Comparison of ENCODE assay signal across 2 cellular contexts in the genomic region with DNA sequence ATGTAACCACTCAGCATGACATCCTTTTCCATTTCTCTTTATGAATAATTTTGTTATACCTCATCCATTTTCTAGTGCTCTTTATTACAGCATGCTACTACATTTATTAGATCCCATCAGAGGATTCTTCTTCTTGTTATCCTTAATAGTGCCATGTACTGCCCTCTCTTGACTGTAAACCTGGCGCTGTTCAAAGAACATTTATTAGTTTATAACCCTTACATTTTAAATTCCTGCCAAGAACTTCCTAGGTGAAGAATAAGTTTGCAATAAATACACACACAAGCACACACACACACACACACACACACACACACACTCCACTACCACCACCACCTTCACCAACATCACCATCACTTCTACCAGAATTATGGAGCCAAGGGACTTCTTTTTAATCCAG.
TF ChIP-seq lines count a peak whose summit lies in the region.

No MANE protein-coding gene starts in this region.

TF ChIP-seq in SK-N-SH, 30 proteins besides CTCF, POLR2A, EP300 and RAD21 (continued from another document):
- TF ChIP-seq, protein P1, sequence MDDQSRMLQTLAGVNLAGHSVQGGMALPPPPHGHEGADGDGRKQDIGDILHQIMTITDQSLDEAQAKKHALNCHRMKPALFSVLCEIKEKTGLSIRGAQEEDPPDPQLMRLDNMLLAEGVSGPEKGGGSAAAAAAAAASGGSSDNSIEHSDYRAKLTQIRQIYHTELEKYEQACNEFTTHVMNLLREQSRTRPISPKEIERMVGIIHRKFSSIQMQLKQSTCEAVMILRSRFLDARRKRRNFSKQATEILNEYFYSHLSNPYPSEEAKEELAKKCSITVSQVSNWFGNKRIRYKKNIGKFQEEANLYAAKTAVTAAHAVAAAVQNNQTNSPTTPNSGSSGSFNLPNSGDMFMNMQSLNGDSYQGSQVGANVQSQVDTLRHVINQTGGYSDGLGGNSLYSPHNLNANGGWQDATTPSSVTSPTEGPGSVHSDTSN (IDR thresholded peaks at IDR 0.05): no peak
- TF ChIP-seq, protein P2, sequence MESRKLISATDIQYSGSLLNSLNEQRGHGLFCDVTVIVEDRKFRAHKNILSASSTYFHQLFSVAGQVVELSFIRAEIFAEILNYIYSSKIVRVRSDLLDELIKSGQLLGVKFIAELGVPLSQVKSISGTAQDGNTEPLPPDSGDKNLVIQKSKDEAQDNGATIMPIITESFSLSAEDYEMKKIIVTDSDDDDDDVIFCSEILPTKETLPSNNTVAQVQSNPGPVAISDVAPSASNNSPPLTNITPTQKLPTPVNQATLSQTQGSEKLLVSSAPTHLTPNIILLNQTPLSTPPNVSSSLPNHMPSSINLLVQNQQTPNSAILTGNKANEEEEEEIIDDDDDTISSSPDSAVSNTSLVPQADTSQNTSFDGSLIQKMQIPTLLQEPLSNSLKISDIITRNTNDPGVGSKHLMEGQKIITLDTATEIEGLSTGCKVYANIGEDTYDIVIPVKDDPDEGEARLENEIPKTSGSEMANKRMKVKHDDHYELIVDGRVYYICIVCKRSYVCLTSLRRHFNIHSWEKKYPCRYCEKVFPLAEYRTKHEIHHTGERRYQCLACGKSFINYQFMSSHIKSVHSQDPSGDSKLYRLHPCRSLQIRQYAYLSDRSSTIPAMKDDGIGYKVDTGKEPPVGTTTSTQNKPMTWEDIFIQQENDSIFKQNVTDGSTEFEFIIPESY (IDR thresholded peaks at IDR 0.05; ENCODE audit: borderline replicate concordance, low read depth): no peak
- TF ChIP-seq, protein P3, sequence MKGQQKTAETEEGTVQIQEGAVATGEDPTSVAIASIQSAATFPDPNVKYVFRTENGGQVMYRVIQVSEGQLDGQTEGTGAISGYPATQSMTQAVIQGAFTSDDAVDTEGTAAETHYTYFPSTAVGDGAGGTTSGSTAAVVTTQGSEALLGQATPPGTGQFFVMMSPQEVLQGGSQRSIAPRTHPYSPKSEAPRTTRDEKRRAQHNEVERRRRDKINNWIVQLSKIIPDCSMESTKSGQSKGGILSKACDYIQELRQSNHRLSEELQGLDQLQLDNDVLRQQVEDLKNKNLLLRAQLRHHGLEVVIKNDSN (IDR thresholded peaks at IDR 0.05; ENCODE audit: borderline replicate concordance, low read depth): no peak
- TF ChIP-seq FOXJ3 (CRISPR knock-in tag; IDR thresholded peaks at IDR 0.05): no peak
- TF ChIP-seq, protein P4, sequence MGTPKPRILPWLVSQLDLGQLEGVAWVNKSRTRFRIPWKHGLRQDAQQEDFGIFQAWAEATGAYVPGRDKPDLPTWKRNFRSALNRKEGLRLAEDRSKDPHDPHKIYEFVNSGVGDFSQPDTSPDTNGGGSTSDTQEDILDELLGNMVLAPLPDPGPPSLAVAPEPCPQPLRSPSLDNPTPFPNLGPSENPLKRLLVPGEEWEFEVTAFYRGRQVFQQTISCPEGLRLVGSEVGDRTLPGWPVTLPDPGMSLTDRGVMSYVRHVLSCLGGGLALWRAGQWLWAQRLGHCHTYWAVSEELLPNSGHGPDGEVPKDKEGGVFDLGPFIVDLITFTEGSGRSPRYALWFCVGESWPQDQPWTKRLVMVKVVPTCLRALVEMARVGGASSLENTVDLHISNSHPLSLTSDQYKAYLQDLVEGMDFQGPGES (IDR thresholded peaks at IDR 0.05; ENCODE audit: low read depth, low read length): no peak
- no peak for TF ChIP-seq MXI1 (IDR thresholded peaks at IDR 0.05; ENCODE audit: low read depth, low read length)
- TF ChIP-seq NFIC (IDR thresholded peaks at IDR 0.05; ENCODE audit: borderline replicate concordance): no peak
- no peak for TF ChIP-seq NRF1 (IDR thresholded peaks at IDR 0.05; ENCODE audit: low read depth, low read length)
- TF ChIP-seq, protein P5, sequence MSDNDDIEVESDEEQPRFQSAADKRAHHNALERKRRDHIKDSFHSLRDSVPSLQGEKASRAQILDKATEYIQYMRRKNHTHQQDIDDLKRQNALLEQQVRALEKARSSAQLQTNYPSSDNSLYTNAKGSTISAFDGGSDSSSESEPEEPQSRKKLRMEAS (IDR thresholded peaks at IDR 0.05; ENCODE audit: low read depth): no peak
- TF ChIP-seq CHD2 (IDR thresholded peaks at IDR 0.05; ENCODE audit: low read length, partially characterized antibody): no peak
- no peak for TF ChIP-seq RFX5 (IDR thresholded peaks at IDR 0.05; ENCODE audit: low read length)
- no peak for TF ChIP-seq GABPA (IDR thresholded peaks at IDR 0.05; ENCODE audit: low read depth)
- TF ChIP-seq, protein P6, sequence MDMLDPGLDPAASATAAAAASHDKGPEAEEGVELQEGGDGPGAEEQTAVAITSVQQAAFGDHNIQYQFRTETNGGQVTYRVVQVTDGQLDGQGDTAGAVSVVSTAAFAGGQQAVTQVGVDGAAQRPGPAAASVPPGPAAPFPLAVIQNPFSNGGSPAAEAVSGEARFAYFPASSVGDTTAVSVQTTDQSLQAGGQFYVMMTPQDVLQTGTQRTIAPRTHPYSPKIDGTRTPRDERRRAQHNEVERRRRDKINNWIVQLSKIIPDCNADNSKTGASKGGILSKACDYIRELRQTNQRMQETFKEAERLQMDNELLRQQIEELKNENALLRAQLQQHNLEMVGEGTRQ (IDR thresholded peaks at IDR 0.05; ENCODE audit: borderline replicate concordance, low read depth, low read length): no peak

TF ChIP-seq in SK-N-SH treated with all-trans-retinoic acid at 6 μM for 48 hours, 23 proteins besides CTCF, POLR2A, EP300 and RAD21 (continued from another document):
- TF ChIP-seq, protein P7, sequence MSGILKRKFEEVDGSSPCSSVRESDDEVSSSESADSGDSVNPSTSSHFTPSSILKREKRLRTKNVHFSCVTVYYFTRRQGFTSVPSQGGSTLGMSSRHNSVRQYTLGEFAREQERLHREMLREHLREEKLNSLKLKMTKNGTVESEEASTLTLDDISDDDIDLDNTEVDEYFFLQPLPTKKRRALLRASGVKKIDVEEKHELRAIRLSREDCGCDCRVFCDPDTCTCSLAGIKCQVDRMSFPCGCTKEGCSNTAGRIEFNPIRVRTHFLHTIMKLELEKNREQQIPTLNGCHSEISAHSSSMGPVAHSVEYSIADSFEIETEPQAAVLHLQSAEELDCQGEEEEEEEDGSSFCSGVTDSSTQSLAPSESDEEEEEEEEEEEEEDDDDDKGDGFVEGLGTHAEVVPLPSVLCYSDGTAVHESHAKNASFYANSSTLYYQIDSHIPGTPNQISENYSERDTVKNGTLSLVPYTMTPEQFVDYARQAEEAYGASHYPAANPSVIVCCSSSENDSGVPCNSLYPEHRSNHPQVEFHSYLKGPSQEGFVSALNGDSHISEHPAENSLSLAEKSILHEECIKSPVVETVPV (CRISPR knock-in tag; IDR thresholded peaks at IDR 0.05): no peak
- TF ChIP-seq GLIS3 (CRISPR knock-in tag; IDR thresholded peaks at IDR 0.05) (no peak), ZFP3 (CRISPR knock-in tag; IDR thresholded peaks at IDR 0.05) (no peak), ARNTL (CRISPR knock-in tag; IDR thresholded peaks at IDR 0.05; ENCODE audit: borderline replicate concordance, low read depth) (no peak), TOX (CRISPR knock-in tag; IDR thresholded peaks at IDR 0.05; ENCODE audit: borderline replicate concordance) (no peak), ISL1 (CRISPR knock-in tag; IDR thresholded peaks at IDR 0.05) (no peak), RARB (CRISPR knock-in tag; IDR thresholded peaks at IDR 0.05) (no peak), PPARA (CRISPR knock-in tag; IDR thresholded peaks at IDR 0.05; ENCODE audit: borderline replicate concordance) (no peak)
- TF ChIP-seq, protein P8, sequence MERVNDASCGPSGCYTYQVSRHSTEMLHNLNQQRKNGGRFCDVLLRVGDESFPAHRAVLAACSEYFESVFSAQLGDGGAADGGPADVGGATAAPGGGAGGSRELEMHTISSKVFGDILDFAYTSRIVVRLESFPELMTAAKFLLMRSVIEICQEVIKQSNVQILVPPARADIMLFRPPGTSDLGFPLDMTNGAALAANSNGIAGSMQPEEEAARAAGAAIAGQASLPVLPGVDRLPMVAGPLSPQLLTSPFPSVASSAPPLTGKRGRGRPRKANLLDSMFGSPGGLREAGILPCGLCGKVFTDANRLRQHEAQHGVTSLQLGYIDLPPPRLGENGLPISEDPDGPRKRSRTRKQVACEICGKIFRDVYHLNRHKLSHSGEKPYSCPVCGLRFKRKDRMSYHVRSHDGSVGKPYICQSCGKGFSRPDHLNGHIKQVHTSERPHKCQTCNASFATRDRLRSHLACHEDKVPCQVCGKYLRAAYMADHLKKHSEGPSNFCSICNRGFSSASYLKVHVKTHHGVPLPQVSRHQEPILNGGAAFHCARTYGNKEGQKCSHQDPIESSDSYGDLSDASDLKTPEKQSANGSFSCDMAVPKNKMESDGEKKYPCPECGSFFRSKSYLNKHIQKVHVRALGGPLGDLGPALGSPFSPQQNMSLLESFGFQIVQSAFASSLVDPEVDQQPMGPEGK (CRISPR knock-in tag; IDR thresholded peaks at IDR 0.05; ENCODE audit: borderline replicate concordance): no peak
- TF ChIP-seq, protein P9, sequence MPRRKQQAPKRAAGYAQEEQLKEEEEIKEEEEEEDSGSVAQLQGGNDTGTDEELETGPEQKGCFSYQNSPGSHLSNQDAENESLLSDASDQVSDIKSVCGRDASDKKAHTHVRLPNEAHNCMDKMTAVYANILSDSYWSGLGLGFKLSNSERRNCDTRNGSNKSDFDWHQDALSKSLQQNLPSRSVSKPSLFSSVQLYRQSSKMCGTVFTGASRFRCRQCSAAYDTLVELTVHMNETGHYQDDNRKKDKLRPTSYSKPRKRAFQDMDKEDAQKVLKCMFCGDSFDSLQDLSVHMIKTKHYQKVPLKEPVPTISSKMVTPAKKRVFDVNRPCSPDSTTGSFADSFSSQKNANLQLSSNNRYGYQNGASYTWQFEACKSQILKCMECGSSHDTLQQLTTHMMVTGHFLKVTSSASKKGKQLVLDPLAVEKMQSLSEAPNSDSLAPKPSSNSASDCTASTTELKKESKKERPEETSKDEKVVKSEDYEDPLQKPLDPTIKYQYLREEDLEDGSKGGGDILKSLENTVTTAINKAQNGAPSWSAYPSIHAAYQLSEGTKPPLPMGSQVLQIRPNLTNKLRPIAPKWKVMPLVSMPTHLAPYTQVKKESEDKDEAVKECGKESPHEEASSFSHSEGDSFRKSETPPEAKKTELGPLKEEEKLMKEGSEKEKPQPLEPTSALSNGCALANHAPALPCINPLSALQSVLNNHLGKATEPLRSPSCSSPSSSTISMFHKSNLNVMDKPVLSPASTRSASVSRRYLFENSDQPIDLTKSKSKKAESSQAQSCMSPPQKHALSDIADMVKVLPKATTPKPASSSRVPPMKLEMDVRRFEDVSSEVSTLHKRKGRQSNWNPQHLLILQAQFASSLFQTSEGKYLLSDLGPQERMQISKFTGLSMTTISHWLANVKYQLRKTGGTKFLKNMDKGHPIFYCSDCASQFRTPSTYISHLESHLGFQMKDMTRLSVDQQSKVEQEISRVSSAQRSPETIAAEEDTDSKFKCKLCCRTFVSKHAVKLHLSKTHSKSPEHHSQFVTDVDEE (CRISPR knock-in tag; IDR thresholded peaks at IDR 0.05): no peak
